22 cellular contexts compared by ENCODE assay signal in genomic region chr14:85732031-85732430, GRCh38.
A peak's percentile ranks its signal among the peaks of the same experiment; 100 is the strongest.
DNase-seq lines count a peak whose midpoint lies in the region; ATAC-seq, FAIRE-seq and TF ChIP-seq lines count a peak whose summit lies in the region.
"Had no signal": no experiment of that assay in that cellular context is flagged by ENCODE, and none has a peak within 500 bp of the region (broad histone marks: within the 10 kb centered on the region; RNA-seq: fewer than 3 reads in every experiment).

No MANE protein-coding gene starts in this region.

- WGBS in H9 (ENCODE audit: extremely low coverage, insufficient read length, low lambda C conversion rate): no CpG with 5 or more reads among the region's 1 CpG
- WGBS in H1 (ENCODE audit: extremely low coverage in 1 of 2, insufficient coverage in 1 of 2, insufficient read length in 1 of 2, insufficient replicate concordance in 2 of 2, low coverage in 1 of 2, low lambda C conversion rate in 2 of 2, missing lambda C conversion rate in 1 of 2), 2 experiments: 100% methylated on average over 1 of the region's 1 CpG; no CpG with 5 or more reads in 1 of the 2 experiments
- WGBS in mesendoderm (ENCODE audit: extremely low coverage, insufficient coverage, low lambda C conversion rate): no CpG with 5 or more reads among the region's 1 CpG
- 30% methylated on average over 1 of the region's 1 CpG for WGBS in right lobe of liver (ENCODE audit: insufficient coverage, low coverage, low lambda C conversion rate, missing lambda C conversion rate)

- H2BK15ac ChIP-seq in H9 (ENCODE audit: low read depth, low read length): no peak overlapping the region
- H2BK15ac ChIP-seq in H1 (ENCODE audit: low read length): no peak overlapping the region
- no peak overlapping the region for H2BK15ac ChIP-seq in mesendoderm (replicated peaks; ENCODE audit: low read depth)

- no peak overlapping the region for H3K9ac ChIP-seq in H9 (ENCODE audit: extremely low read depth, insufficient read length, low read length)
- no peak overlapping the region for H3K9ac ChIP-seq in H1 (replicated peaks in 1 of 4; ENCODE audit: extremely low read depth in 1 of 4, low read depth in 3 of 4, low read length in 3 of 4)
- peak overlapping the region; percentile 65 for H3K9ac ChIP-seq in mesendoderm (ENCODE audit: low read length)

- H2AK5ac ChIP-seq in H9 (ENCODE audit: insufficient read length, low read length) (no peak overlapping the region), H1 (ENCODE audit: low read depth, low read length) (no peak overlapping the region), mesendoderm (ENCODE audit: low read length) (peak overlapping the region; percentile 45)

- H3K4me1 Mint-ChIP-seq in GM23338: peaks cover 15% of the 10 kb centered on the region; the same call in 2 of the 3 replicates
- H3K4me1 Mint-ChIP-seq in H9: peaks cover 13% of the 10 kb centered on the region in 2 experiments
- H3K4me1 Mint-ChIP-seq: IgD-negative memory B cell had no signal

- no peak overlapping the region for H3T11ph ChIP-seq in H9 (ENCODE audit: low read length)

- H3K14ac ChIP-seq in H9 (ENCODE audit: insufficient read depth, low read length): no peak overlapping the region
- H3K14ac ChIP-seq in H1 (ENCODE audit: insufficient read length): no peak overlapping the region

- H3K9me3 ChIP-seq in H9 (ENCODE audit: control insufficient read depth, low read depth, low read length) (no peaks in the 10 kb centered on the region), H1 (ENCODE audit: insufficient read depth in 2 of 2, low read depth in 1 of 2, low read length in 1 of 2) (no peaks in the 10 kb centered on the region), right lobe of liver (no peaks in the 10 kb centered on the region)
- H3K9me3 ChIP-seq: BE2C, Caco-2 had no signal

- H4K20me1 ChIP-seq in GM23338 (replicated peaks; ENCODE audit: insufficient read depth) (no peaks in the 10 kb centered on the region), H9 (ENCODE audit: control insufficient read depth, insufficient read depth, insufficient read length) (no peaks in the 10 kb centered on the region), H1 (replicated peaks in 1 of 2; ENCODE audit: control insufficient read depth in 1 of 2, insufficient read depth in 2 of 2, low read length in 2 of 2) (no peaks in the 10 kb centered on the region)

- H3K36me3 ChIP-seq in GM23338 (ENCODE audit: insufficient read depth): no peaks in the 10 kb centered on the region
- H3K36me3 ChIP-seq in H1 (ENCODE audit: control insufficient read depth in 2 of 4, insufficient read depth in 4 of 4, low read length in 3 of 4): no peaks in the 10 kb centered on the region
- H3K36me3 ChIP-seq in mesendoderm (ENCODE audit: control insufficient read depth, insufficient read depth, low read length): no peaks in the 10 kb centered on the region
- H3K36me3 ChIP-seq in right lobe of liver: no peaks in the 10 kb centered on the region
- H3K36me3 ChIP-seq: BE2C had no signal

- no peak overlapping the region for H4K91ac ChIP-seq in H9 (ENCODE audit: insufficient read length, low read depth, low read length)
- H4K91ac ChIP-seq in H1 (replicated peaks; ENCODE audit: insufficient read length, low read length): no peak overlapping the region

- no peaks in the 10 kb centered on the region for H3F3A ChIP-seq in GM23338 (replicated peaks; ENCODE audit: low read depth)

- H3K9me2 ChIP-seq in GM23338 (ENCODE audit: insufficient read depth): 0 out of 2 replicates have a peak, but pooled peaks cover under 1% of the 10 kb centered on the region

- CTCF ChIA-PET in H1 (lab: Charles Lee; ENCODE audit: partially characterized antibody): no interaction called here

- H3K27me3 Mint-ChIP-seq in GM23338 (ENCODE audit: insufficient read depth, low read depth, poor library complexity): no peaks in the 10 kb centered on the region
- no peaks in the 10 kb centered on the region for H3K27me3 Mint-ChIP-seq in H9 (ENCODE audit: low read depth)
- H3K27me3 Mint-ChIP-seq: CD4-positive, alpha-beta T cell; IgD-negative memory B cell had no signal

- H3K27ac Mint-ChIP-seq in GM23338 (no peak overlapping the region), H9 (peak overlapping the region in 2 of 3 experiments; percentile 3 to 75; a peak in 2 of 7 replicates)
- H3K27ac Mint-ChIP-seq: CD4-positive, alpha-beta T cell had no signal

- FAIRE-seq in H1 (lab: Jason Lieb, UNC): no peak
- FAIRE-seq: A204.1, HepG2, HTR-8/SVneo had no signal

- H2BK5ac ChIP-seq in H9 (ENCODE audit: insufficient read length, low read length): no peak overlapping the region
- H2BK5ac ChIP-seq in H1 (ENCODE audit: low read depth, low read length): no peak overlapping the region; the same call in 1 of the 2 replicates
- H2BK5ac ChIP-seq in mesendoderm (ENCODE audit: low read length): peak overlapping the region; percentile 97

- intact Hi-C loops in right lobe of liver (cut with DNase I): no loop called here

- H2BK12ac ChIP-seq in H9 (ENCODE audit: insufficient read length, low read depth, low read length): no peak overlapping the region
- H2BK12ac ChIP-seq in H1 (ENCODE audit: low read depth, low read length): no peak overlapping the region

- H4K5ac ChIP-seq in H9 (ENCODE audit: insufficient read length, low read depth, low read length) (no peak overlapping the region), H1 (ENCODE audit: insufficient read length, low read depth, low read length) (no peak overlapping the region), mesendoderm (ENCODE audit: low read length) (peak overlapping the region; percentile 81)

- H3K36me3 Mint-ChIP-seq in GM23338 (ENCODE audit: low read depth): no peaks in the 10 kb centered on the region
- peaks cover 0 to 2% (median 0%) of the 10 kb centered on the region in 3 experiments; a peak in 1 of 7 replicates for H3K36me3 Mint-ChIP-seq in H9 (ENCODE audit: insufficient read depth in 1 of 3, low read depth in 3 of 3)
- H3K36me3 Mint-ChIP-seq: IgD-negative memory B cell had no signal

- H4K8ac ChIP-seq in H9 (replicated peaks; ENCODE audit: insufficient read length, low read depth, low read length) (no peak overlapping the region), H1 (ENCODE audit: extremely low read depth, insufficient read depth, low read length) (no peak overlapping the region), mesendoderm (ENCODE audit: low read depth, low read length) (peak overlapping the region; percentile 89)

- H3K27ac ChIP-seq in GM23338 (ENCODE audit: low read depth): no peak overlapping the region
- no peak overlapping the region for H3K27ac ChIP-seq in H9 (ENCODE audit: insufficient read length, low read depth, low read length)
- H3K27ac ChIP-seq in H1 (ENCODE audit: low read depth, low read length): no peak overlapping the region
- H3K27ac ChIP-seq in mesendoderm (ENCODE audit: low read depth, low read length): peak overlapping the region; percentile 91
- no peak overlapping the region for H3K27ac ChIP-seq in right lobe of liver

- no peak for ATAC-seq in GM23338
- ATAC-seq in HG02798 (IDR thresholded peaks at IDR 0.05; ENCODE audit: poor library complexity, unreplicated experiment): no peak
- no peak for ATAC-seq in right lobe of liver
- no peak for ATAC-seq in GM18505 (IDR thresholded peaks at IDR 0.05; ENCODE audit: unreplicated experiment)
- ATAC-seq: HepG2 had no signal

- H3K4ac ChIP-seq in H9 (ENCODE audit: low read depth, low read length): no peak overlapping the region
- H3K4ac ChIP-seq in H1 (replicated peaks; ENCODE audit: insufficient read length, low read depth, low read length): no peak overlapping the region
- peak overlapping the region; percentile 81 for H3K4ac ChIP-seq in mesendoderm (ENCODE audit: low read depth, low read length)

- TF ChIP-seq EP300 in H1 (IDR thresholded peaks at IDR 0.05; ENCODE audit: borderline replicate concordance in 1 of 2, low read depth in 2 of 2, low read length in 2 of 2): no peak

- no peaks in the 10 kb centered on the region for H3K79me1 ChIP-seq in H9 (ENCODE audit: insufficient read depth, low read depth, low read length, poor library complexity, severe bottlenecking)
- H3K79me1 ChIP-seq in H1 (ENCODE audit: low read depth, low read length): no peaks in the 10 kb centered on the region
- no peaks in the 10 kb centered on the region for H3K79me1 ChIP-seq in mesendoderm (ENCODE audit: low read length)

- no peak overlapping the region for H3K56ac ChIP-seq in H9 (ENCODE audit: insufficient read length, low read depth, low read length)
- no peak overlapping the region for H3K56ac ChIP-seq in H1 (replicated peaks; ENCODE audit: insufficient read length, low read depth, low read length)
- H3K56ac ChIP-seq in mesendoderm (ENCODE audit: low read length): peak overlapping the region; percentile 87

- TF ChIP-seq RAD21 in H1 (IDR thresholded peaks at IDR 0.05 in 1 of 2, conservative IDR thresholded peaks at IDR 0.05 in 1 of 2; ENCODE audit: low read depth in 2 of 2, low read length in 2 of 2): no peak

- POLR2A ChIA-PET in H1 (lab: Charles Lee; ENCODE audit: partially characterized antibody): no interaction called here

- H3K79me2 ChIP-seq in GM23338 (replicated peaks; ENCODE audit: insufficient read depth): no peaks in the 10 kb centered on the region
- no peaks in the 10 kb centered on the region for H3K79me2 ChIP-seq in H9 (ENCODE audit: insufficient read depth, low read length)
- no peaks in the 10 kb centered on the region for H3K79me2 ChIP-seq in H1 (ENCODE audit: control insufficient read depth in 1 of 2, insufficient read depth in 2 of 2, low read length in 2 of 2)
- no peaks in the 10 kb centered on the region for H3K79me2 ChIP-seq in mesendoderm (ENCODE audit: control insufficient read depth, insufficient read depth, low read length)

- no peak overlapping the region for H3K4me3 Mint-ChIP-seq in GM23338
- H3K4me3 Mint-ChIP-seq in H9: no peak overlapping the region
- H3K4me3 Mint-ChIP-seq: CD4-positive, alpha-beta T cell; IgD-negative memory B cell had no signal

- no peak overlapping the region for H3K23ac ChIP-seq in H9 (ENCODE audit: insufficient read length, low read depth, low read length)
- no peak overlapping the region for H3K23ac ChIP-seq in H1 (ENCODE audit: insufficient read length)
- no peak overlapping the region for H3K23ac ChIP-seq in mesendoderm (ENCODE audit: low read length)

- H3K4me2 ChIP-seq in GM23338 (no peak overlapping the region), H9 (ENCODE audit: insufficient read depth, insufficient read length, low read length) (no peak overlapping the region), H1 (ENCODE audit: insufficient read depth in 1 of 2, low read depth in 2 of 2, low read length in 2 of 2) (no peak overlapping the region), mesendoderm (ENCODE audit: low read length) (no peak overlapping the region)

- H3K23me2 ChIP-seq in H9 (ENCODE audit: insufficient read length, low read depth, low read length, poor library complexity, severe bottlenecking) (no peaks in the 10 kb centered on the region), H1 (ENCODE audit: low read depth, low read length) (no peaks in the 10 kb centered on the region)

- no peak for TF ChIP-seq POLR2A in H1 (IDR thresholded peaks at IDR 0.05; ENCODE audit: control extremely low read depth in 1 of 2, low read depth in 2 of 2, low read length in 2 of 2)
- TF ChIP-seq POLR2A in right lobe of liver (IDR thresholded peaks at IDR 0.05): no peak
- no peak for TF ChIP-seq POLR2A in GM18505 (IDR thresholded peaks at IDR 0.05; ENCODE audit: borderline replicate concordance, extremely low read depth, insufficient read depth, insufficient read length)

- no peak overlapping the region for H3K4me3 ChIP-seq in GM23338
- no peak overlapping the region for H3K4me3 ChIP-seq in H1 (ENCODE audit: extremely low read depth in 1 of 4, insufficient read depth in 2 of 4, low read depth in 3 of 4, low read length in 4 of 4)
- no peak overlapping the region for H3K4me3 ChIP-seq in mesendoderm (ENCODE audit: low read length)
- H3K4me3 ChIP-seq in right lobe of liver: no peak overlapping the region

- H3K18ac ChIP-seq in H9 (ENCODE audit: insufficient read length, low read depth, low read length) (no peak overlapping the region), H1 (ENCODE audit: extremely low read depth, low read length) (no peak overlapping the region), mesendoderm (ENCODE audit: low read length) (peak overlapping the region; percentile 83)

- H3K4me1 ChIP-seq in GM23338 (ENCODE audit: insufficient read depth) (peaks cover 6% of the 10 kb centered on the region; the same call in 1 of the 2 replicates), H9 (ENCODE audit: insufficient read depth, low read length) (no peaks in the 10 kb centered on the region), H1 (replicated peaks in 1 of 4; ENCODE audit: control insufficient read depth in 3 of 4, insufficient read depth in 4 of 4, low read length in 3 of 4) (no peaks in the 10 kb centered on the region), mesendoderm (ENCODE audit: control insufficient read depth, low read depth, low read length) (peaks cover 6% of the 10 kb centered on the region), right lobe of liver (no peaks in the 10 kb centered on the region)
- H3K4me1 ChIP-seq: BE2C, Caco-2 had no signal

- H2BK20ac ChIP-seq in H9 (ENCODE audit: low read depth, low read length, poor library complexity, severe bottlenecking): no peak overlapping the region
- no peak overlapping the region for H2BK20ac ChIP-seq in H1 (ENCODE audit: low read length)

- peak overlapping the region; percentile 80 for H2AFZ ChIP-seq in GM23338
- H2AFZ ChIP-seq in H9 (ENCODE audit: low read length): no peak overlapping the region
- no peak overlapping the region for H2AFZ ChIP-seq in H1 (ENCODE audit: low read length)

- TF ChIP-seq CTCF in GM23338 (conservative IDR thresholded peaks at IDR 0.05; ENCODE audit: low read depth in 2 of 2): no peak
- TF ChIP-seq CTCF in H9 (conservative IDR thresholded peaks at IDR 0.05): no peak
- TF ChIP-seq CTCF in H1 (IDR thresholded peaks at IDR 0.05; ENCODE audit: control extremely low read depth in 1 of 3, insufficient read depth in 1 of 3, low read depth in 1 of 3, low read length in 3 of 3): no peak
- no peak for TF ChIP-seq CTCF in right lobe of liver (IDR thresholded peaks at IDR 0.05)

- H2BK120ac ChIP-seq in H9 (ENCODE audit: low read depth, low read length, poor library complexity, severe bottlenecking) (no peak overlapping the region), H1 (replicated peaks; ENCODE audit: low read depth, low read length) (peak overlapping the region; percentile 33), mesendoderm (ENCODE audit: low read depth, low read length) (peak overlapping the region; percentile 82)

- DNase-seq in GM23338 (ENCODE audit: low spot score) (no peak), H9 (no peak), H1 (ENCODE audit: low read depth in 1 of 2, low spot score in 2 of 2) (no peak), mesendoderm (peak; percentile 29), right lobe of liver (no peak), DMS153 treated with DMSO at 0.1 percent for 48 hours (lab: John Stamatoyannopoulos, UW; ENCODE audit: unreplicated experiment) (no peak)
- DNase-seq: ACHN; BE2C; C1 segment of cervical spinal cord; Caco-2; CD4-positive, alpha-beta T cell; DMS153; DMS79 treated with DMSO at 0.1 percent for 48 hours; GF-D8; HCEC 1CT; KBM-7 had no signal

- no peaks in the 10 kb centered on the region for H3K27me3 ChIP-seq in GM23338 (ENCODE audit: insufficient read depth)
- no peaks in the 10 kb centered on the region for H3K27me3 ChIP-seq in H9 (ENCODE audit: insufficient read depth, low read length)
- H3K27me3 ChIP-seq in H1 (replicated peaks in 1 of 4; ENCODE audit: control insufficient read depth in 3 of 4, extremely low read depth in 1 of 4, insufficient read depth in 3 of 4, low read length in 3 of 4): no peaks in the 10 kb centered on the region
- no peaks in the 10 kb centered on the region for H3K27me3 ChIP-seq in mesendoderm (ENCODE audit: insufficient read depth, low read length, poor library complexity)
- H3K27me3 ChIP-seq in right lobe of liver: no peaks in the 10 kb centered on the region
- H3K27me3 ChIP-seq: BE2C had no signal

- H3K9me3 Mint-ChIP-seq in GM23338 (0 out of 3 replicates have a peak, but pooled peaks cover under 1% of the 10 kb centered on the region), H9 (no peaks in the 10 kb centered on the region; a peak in 1 of 5 replicates)
- H3K9me3 Mint-ChIP-seq: CD4-positive, alpha-beta T cell; IgD-negative memory B cell had no signal
